In the genomic region with DNA sequence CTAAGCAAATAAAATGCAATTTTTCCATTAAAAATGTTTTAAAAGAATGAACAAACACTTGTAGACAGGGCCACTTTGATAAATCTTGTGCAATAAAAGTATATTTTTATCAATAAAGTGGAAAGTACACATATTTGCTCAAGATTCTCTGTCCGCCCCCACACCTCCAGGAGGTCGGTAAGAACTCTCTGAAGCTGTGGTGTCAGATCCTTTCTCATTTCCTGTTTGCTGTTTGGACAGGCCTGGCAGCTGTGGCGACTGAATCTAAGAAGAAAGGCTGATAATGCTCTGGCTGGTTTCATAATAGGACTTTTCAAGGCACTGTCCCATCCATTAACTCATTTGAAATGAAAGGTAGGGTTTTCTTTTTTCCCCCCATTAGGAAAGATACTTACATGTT, we compare ENCODE assay signal across 8 cellular contexts. TPM values are rescaled to one million over a fixed set of nuclear protein-coding genes. Genes with fewer than 3 reads are reported as not detected.
DNase-seq lines count a peak whose midpoint lies in the region; ATAC-seq and TF ChIP-seq lines count a peak whose summit lies in the region.

No MANE protein-coding gene starts in this region.

- ATAC-seq in GM21390 (IDR thresholded peaks at IDR 0.05; ENCODE audit: unreplicated experiment) (peak; percentile 98), HG03558 (IDR thresholded peaks at IDR 0.05; ENCODE audit: extremely low read depth, unreplicated experiment) (peak; percentile 98), foreskin keratinocyte (peak; percentile 73)

- no peaks in the 10 kb centered on the region for H3K79me2 ChIP-seq in OCI-LY3 (ENCODE audit: low read length)

- no peak overlapping the region for H3K4me3 ChIP-seq in OCI-LY3 (ENCODE audit: low read length)

- no peak overlapping the region for H3K9ac ChIP-seq in OCI-LY3 (ENCODE audit: low read length)

- no peaks in the 10 kb centered on the region for H4K20me1 ChIP-seq in OCI-LY3 (ENCODE audit: insufficient read depth, low read length)

- H3K27me3 ChIP-seq in OCI-LY3 (ENCODE audit: low read depth, low read length) = no peaks in the 10 kb centered on the region; the same call in 1 of the 2 replicates
- H3K27me3 ChIP-seq in foreskin keratinocyte = no peaks in the 10 kb centered on the region

- H2AFZ ChIP-seq in OCI-LY3 (ENCODE audit: low read depth, low read length) = no peak overlapping the region

- H3K4me2 ChIP-seq in OCI-LY3 (ENCODE audit: low read length) = peak overlapping the region; percentile 26

- no peak for TF ChIP-seq CTCF in OCI-LY3 (IDR thresholded peaks at IDR 0.05; ENCODE audit: low read depth, low read length)
- TF ChIP-seq CTCF in foreskin keratinocyte (conservative IDR thresholded peaks at IDR 0.05) = no peak

- H3K4me1 ChIP-seq in OCI-LY3 (ENCODE audit: low read length) (peaks cover 13% of the 10 kb centered on the region), foreskin keratinocyte (peaks cover 13% of the 10 kb centered on the region)

- H3K27ac ChIP-seq in OCI-LY3 (ENCODE audit: low read length) = no peak overlapping the region
- no peak overlapping the region for H3K27ac ChIP-seq in foreskin keratinocyte

- DNase-seq in Daoy (ENCODE audit: low read depth) = peak; percentile 75
- peak in 1 of 2 donors; percentile 23 for DNase-seq in foreskin keratinocyte
- no peak for DNase-seq in T-helper 9 cell
- no peak for DNase-seq in central memory CD4-positive, alpha-beta T cell
- no peak for DNase-seq in epidermal melanocyte (ENCODE audit: insufficient read length, low spot score)

- H3K9me3 ChIP-seq in OCI-LY3 (ENCODE audit: insufficient read depth, low read length) = no peaks in the 10 kb centered on the region

- no peaks in the 10 kb centered on the region for H3K36me3 ChIP-seq in OCI-LY3 (replicated peaks; ENCODE audit: low read depth, low read length)

RNA-seq across cellular contexts. Expression of gene ASB4, which starts 15.3 kb away (rescaled TPM):
- 0.06 TPM in 1 of 2 replicates, not detected in the other for total RNA-seq in Daoy (2014; rRNA removed; shearing (Covaris generic))
- not detected in 2 replicates for total RNA-seq in foreskin keratinocyte
- polyA plus RNA-seq in foreskin keratinocyte = not detected in 2 replicates

RNA-seq across cellular contexts. Expression of gene PON2, which starts 35.6 kb away (rescaled TPM):
- 44.2 and 52.6 TPM in 2 replicates for total RNA-seq in Daoy (2014; rRNA removed; shearing (Covaris generic))
- total RNA-seq in foreskin keratinocyte = 48.8 and 57.5 TPM in 2 replicates
- polyA plus RNA-seq in foreskin keratinocyte = 42.0 and 44.6 TPM in 2 replicates
